ENCODE assay signal across 25 cellular contexts in the genomic region with DNA sequence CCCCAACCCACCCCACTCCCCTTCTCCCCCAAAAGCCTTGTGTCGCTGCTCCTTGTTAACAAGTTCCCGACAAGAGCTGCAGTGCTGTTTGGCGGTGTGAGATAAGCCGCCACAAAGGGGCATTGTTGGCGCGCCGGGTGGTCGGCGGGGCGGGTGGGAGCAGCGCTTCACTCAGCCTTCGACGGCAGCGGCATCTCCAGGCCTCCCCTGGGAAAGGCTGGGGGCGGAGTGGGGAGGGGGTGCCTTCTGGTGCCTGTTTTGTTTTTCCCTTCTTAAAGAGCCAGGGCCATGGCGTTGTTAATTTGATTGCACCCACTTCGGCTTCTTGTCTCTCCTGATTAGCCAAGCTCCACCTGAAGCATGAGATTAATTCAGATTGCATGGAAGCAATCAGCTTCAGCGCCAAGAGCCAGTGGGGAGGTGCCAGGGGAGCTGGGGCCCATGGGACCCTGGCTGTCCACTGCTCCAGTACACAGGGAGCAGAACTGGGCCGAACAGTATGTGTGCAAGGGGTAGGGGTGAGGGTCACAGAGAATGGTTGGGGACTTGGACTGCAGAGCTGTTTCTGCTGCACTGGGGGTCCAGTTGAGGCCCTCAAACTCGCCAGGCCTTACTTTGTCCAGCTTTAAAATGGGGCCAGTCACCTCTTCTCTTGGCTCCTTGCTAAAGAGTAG.
DNase-seq lines count a peak whose midpoint lies in the region; ATAC-seq, FAIRE-seq and TF ChIP-seq lines count a peak whose summit lies in the region.
"Had no signal": no experiment of that assay in that cellular context is flagged by ENCODE, and none has a peak within 500 bp of the region (broad histone marks: within the 10 kb centered on the region; RNA-seq: fewer than 3 reads in every experiment).

No MANE protein-coding gene starts in this region.

- no peak overlapping the region for H2AFZ ChIP-seq in SK-N-SH (ENCODE audit: low read depth)

- H3K36me3 ChIP-seq in SK-N-SH (replicated peaks in 1 of 2; ENCODE audit: control insufficient read depth in 1 of 2, insufficient read depth in 2 of 2, low read length in 1 of 2) = no peaks in the 10 kb centered on the region
- H3K36me3 ChIP-seq: brain microvascular endothelial cell, heart right ventricle, upper lobe of right lung had no signal

- no peaks in the 10 kb centered on the region for H3K79me2 ChIP-seq in SK-N-SH (ENCODE audit: insufficient read depth)

- H3F3A ChIP-seq in SK-N-SH (replicated peaks; ENCODE audit: insufficient read depth) = no peaks in the 10 kb centered on the region

- peak overlapping the region in 1 of 2 experiments; percentile 58; a peak in 2 of 4 replicates for H3K27ac ChIP-seq in SK-N-SH (ENCODE audit: low read depth in 2 of 2, low read length in 1 of 2)
- H3K27ac ChIP-seq: A549, brain microvascular endothelial cell, heart right ventricle, upper lobe of right lung had no signal

- peak; percentile 61 for DNase-seq in SK-N-SH
- peak; percentile 89 for DNase-seq in SK-N-DZ (ENCODE audit: low spot score)
- peak; percentile 78 for DNase-seq in iPS-NIHi7 (ENCODE audit: extremely low spot score)
- no peak for DNase-seq in HUDEP-2 (lab: John Stamatoyannopoulos, UW; ENCODE audit: unreplicated experiment in 76 of 76)
- DNase-seq in OCI-M1 (lab: John Stamatoyannopoulos, UW) = no peak
- no peak for DNase-seq in GM12892 (ENCODE audit: insufficient read length)
- DNase-seq: activated CD4-positive, alpha-beta T cell treated with anti-CD3 and anti-CD28 coated beads, Interleukin-2, amount 10 ng/mL, durations not matched to agents 7 days and 5 days; activated CD8-positive, alpha-beta memory T cell treated with anti-CD3 and anti-CD28 coated beads, Interleukin-2, amount 50 U/mL, for 4 hours; activated effector memory CD4-positive, alpha-beta T cell treated with Interleukin-2 at 50 U/mL for 16 hours; activated naive CD8-positive, alpha-beta T cell treated with anti-CD3 and anti-CD28 coated beads, Interleukin-2, amount 50 U/mL, for 24 hours; brain microvascular endothelial cell; DMS79; heart right ventricle; HFFc6; naive thymus-derived CD4-positive, alpha-beta T cell; NCI-H1048; stimulated activated CD4-positive, alpha-beta T cell treated with anti-CD3 and anti-CD28 coated beads, Interleukin-2, amount 100 ng/mL, for 48 hours; stimulated activated naive CD8-positive, alpha-beta T cell treated with anti-CD3 and anti-CD28 coated beads, Interleukin-15, amount 100 ng/mL, for 72 hours; upper lobe of right lung had no signal

- H3K4me2 ChIP-seq in SK-N-SH = no peak overlapping the region
- H3K4me2 ChIP-seq: A549 had no signal

- WGBS in SK-N-SH (ENCODE audit: low lambda C conversion rate) = 46% methylated on average over 17 of the region's 20 CpGs

- CTCF ChIA-PET in SK-N-SH (lab: Yijun Ruan, JAX) = interaction anchor here (0.8 to 1.2 kb wide), 6 partner anchors 16 to 316 kb away, joined by 3 to 4 read pairs (median 3); no protein-coding TSS in a partner anchor

- no peaks in the 10 kb centered on the region for H3K9me3 ChIP-seq in SK-N-SH
- H3K9me3 ChIP-seq: A549, heart right ventricle, upper lobe of right lung had no signal

- H3K9me2 ChIP-seq in SK-N-SH = no peaks in the 10 kb centered on the region

- no peak for FAIRE-seq in GM12892 (lab: Jason Lieb, UNC)
- FAIRE-seq: A549, colon, endometrium, keratinocyte had no signal

- no peak for TF ChIP-seq CTCF in SK-N-SH (IDR thresholded peaks at IDR 0.05)

- TF ChIP-seq RAD21 in SK-N-SH (IDR thresholded peaks at IDR 0.05; ENCODE audit: low read length) = peak; percentile 16; the same call in 1 of the 2 replicates

- peaks cover 0 to 85% of the 10 kb centered on the region in 2 experiments; a peak in 1 of 4 replicates for H3K4me1 ChIP-seq in SK-N-SH (ENCODE audit: control insufficient read depth in 1 of 2, insufficient read depth in 2 of 2, low read depth in 1 of 2, low read length in 1 of 2)
- H3K4me1 ChIP-seq: A549, upper lobe of right lung had no signal

- TF ChIP-seq EP300 in SK-N-SH (IDR thresholded peaks at IDR 0.05; ENCODE audit: borderline replicate concordance in 1 of 2, low read depth in 1 of 2, low read length in 1 of 2) = no peak; a peak in 1 of 4 replicates

- no peaks in the 10 kb centered on the region; the same call in 1 of the 2 replicates for H3K27me3 ChIP-seq in SK-N-SH (ENCODE audit: insufficient read depth)
- H3K27me3 ChIP-seq: upper lobe of right lung had no signal

- H4K20me1 ChIP-seq in SK-N-SH (ENCODE audit: insufficient read depth) = no peaks in the 10 kb centered on the region

- ATAC-seq in SK-N-SH treated with all-trans-retinoic acid at 6 μM for 48 hours (no peak), GM21447 (IDR thresholded peaks at IDR 0.05; ENCODE audit: unreplicated experiment) (no peak)
- ATAC-seq: A549; activated naive CD8-positive, alpha-beta T cell treated with anti-CD3 and anti-CD28 coated beads, Interleukin-2, amount 50 U/mL, for 24 hours; heart right ventricle; naive thymus-derived CD4-positive, alpha-beta T cell; stimulated activated naive CD8-positive, alpha-beta T cell treated with anti-CD3 and anti-CD28 coated beads, Interleukin-15, amount 100 ng/mL, for 72 hours; upper lobe of right lung had no signal

- no peak overlapping the region for H3K4me3 ChIP-seq in SK-N-SH (ENCODE audit: low read depth in 2 of 2, low read length in 1 of 2)
- H3K4me3 ChIP-seq: A549, heart right ventricle, upper lobe of right lung had no signal

- POLR2A ChIA-PET in SK-N-SH (lab: Yijun Ruan, JAX) = interaction anchor here (1.2 kb wide), 1 partner anchor 48 kb away, joined by 5 read pairs; no protein-coding TSS in a partner anchor

- no peak for TF ChIP-seq POLR2A in GM12892 (IDR thresholded peaks at IDR 0.05; ENCODE audit: low read depth, low read length)

- H3K9ac ChIP-seq in SK-N-SH = no peak overlapping the region

TF ChIP-seq in SK-N-SH, 30 proteins besides CTCF, POLR2A, EP300 and RAD21 (continues in another document):
- TF ChIP-seq EZH2phosphoT487 (IDR thresholded peaks at IDR 0.05; ENCODE audit: borderline replicate concordance, low read depth) = no peak
- TF ChIP-seq USF1 (IDR thresholded peaks at IDR 0.05; ENCODE audit: borderline replicate concordance, low read depth) = no peak
- TF ChIP-seq, protein P1, sequence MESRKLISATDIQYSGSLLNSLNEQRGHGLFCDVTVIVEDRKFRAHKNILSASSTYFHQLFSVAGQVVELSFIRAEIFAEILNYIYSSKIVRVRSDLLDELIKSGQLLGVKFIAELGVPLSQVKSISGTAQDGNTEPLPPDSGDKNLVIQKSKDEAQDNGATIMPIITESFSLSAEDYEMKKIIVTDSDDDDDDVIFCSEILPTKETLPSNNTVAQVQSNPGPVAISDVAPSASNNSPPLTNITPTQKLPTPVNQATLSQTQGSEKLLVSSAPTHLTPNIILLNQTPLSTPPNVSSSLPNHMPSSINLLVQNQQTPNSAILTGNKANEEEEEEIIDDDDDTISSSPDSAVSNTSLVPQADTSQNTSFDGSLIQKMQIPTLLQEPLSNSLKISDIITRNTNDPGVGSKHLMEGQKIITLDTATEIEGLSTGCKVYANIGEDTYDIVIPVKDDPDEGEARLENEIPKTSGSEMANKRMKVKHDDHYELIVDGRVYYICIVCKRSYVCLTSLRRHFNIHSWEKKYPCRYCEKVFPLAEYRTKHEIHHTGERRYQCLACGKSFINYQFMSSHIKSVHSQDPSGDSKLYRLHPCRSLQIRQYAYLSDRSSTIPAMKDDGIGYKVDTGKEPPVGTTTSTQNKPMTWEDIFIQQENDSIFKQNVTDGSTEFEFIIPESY (IDR thresholded peaks at IDR 0.05; ENCODE audit: borderline replicate concordance, low read depth) = no peak
- peak; percentile 54 for TF ChIP-seq GATA2 (CRISPR knock-in tag; IDR thresholded peaks at IDR 0.05)

TF ChIP-seq in SK-N-SH treated with all-trans-retinoic acid at 6 μM for 48 hours, 23 proteins besides CTCF, POLR2A, EP300 and RAD21 (continues in another document):
- TF ChIP-seq CSDC2 (CRISPR knock-in tag; IDR thresholded peaks at IDR 0.05) (no peak), PPARA (CRISPR knock-in tag; IDR thresholded peaks at IDR 0.05; ENCODE audit: borderline replicate concordance) (no peak), ESRRG (CRISPR knock-in tag; IDR thresholded peaks at IDR 0.05) (no peak), TOX (CRISPR knock-in tag; IDR thresholded peaks at IDR 0.05; ENCODE audit: borderline replicate concordance) (no peak), TSHZ2 (CRISPR knock-in tag; IDR thresholded peaks at IDR 0.05) (no peak), ZNF565 (CRISPR knock-in tag; conservative IDR thresholded peaks at IDR 0.05; ENCODE audit: low read depth) (no peak), SNAI2 (CRISPR knock-in tag; IDR thresholded peaks at IDR 0.05) (no peak), TCF4 (CRISPR knock-in tag; IDR thresholded peaks at IDR 0.05; ENCODE audit: borderline replicate concordance) (no peak), ZFP30 (CRISPR knock-in tag; IDR thresholded peaks at IDR 0.05) (no peak), BACH2 (CRISPR knock-in tag; IDR thresholded peaks at IDR 0.05; ENCODE audit: borderline replicate concordance) (no peak), ZC3H10 (CRISPR knock-in tag; IDR thresholded peaks at IDR 0.05) (no peak), ISL1 (CRISPR knock-in tag; IDR thresholded peaks at IDR 0.05) (no peak), ZNF8 (CRISPR knock-in tag; IDR thresholded peaks at IDR 0.05) (no peak), ZNF70 (CRISPR knock-in tag; IDR thresholded peaks at IDR 0.05) (no peak)

Comparison
In these comparisons a context has a peak if more than half of its experiments do, and no peak if none do; other contexts are left out.
1. DNase-seq: peak in SK-N-SH (single experiment), SK-N-DZ (single experiment) and iPS-NIHi7 (single experiment); none in HUDEP-2 (0 of 76), OCI-M1 (single experiment) and GM12892 (single experiment).